Comparison of ENCODE assay signal across 17 cellular contexts in the genomic region with DNA sequence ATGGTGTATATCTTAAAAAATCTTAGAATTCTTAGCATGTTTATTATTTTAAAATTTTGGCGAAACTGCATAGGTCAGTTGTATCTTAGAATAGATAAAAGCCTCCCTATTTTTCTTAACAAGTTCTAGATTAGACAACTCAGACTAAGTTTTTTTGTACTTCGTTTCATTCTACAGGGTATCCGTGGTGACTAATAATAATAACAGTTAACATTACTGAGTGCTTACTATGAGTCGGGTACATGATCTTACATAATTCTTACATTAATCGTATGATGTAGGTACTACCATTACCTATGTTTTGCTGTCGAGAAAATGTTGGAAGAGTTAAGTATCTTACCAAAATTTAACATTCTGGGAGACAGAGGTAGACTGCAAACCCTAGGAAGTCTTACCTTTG.
DNase-seq lines count a peak whose midpoint lies in the region; ATAC-seq, FAIRE-seq and TF ChIP-seq lines count a peak whose summit lies in the region.
"Had no signal": no experiment of that assay in that cellular context is flagged by ENCODE, and none has a peak within 500 bp of the region (broad histone marks: within the 10 kb centered on the region; RNA-seq: fewer than 3 reads in every experiment).

No MANE protein-coding gene starts in this region.

- H3K4me3 ChIP-seq in mesenchymal stem cell (ENCODE audit: insufficient read depth in 1 of 2, low read depth in 1 of 2, low read length in 2 of 2) (no peak overlapping the region), MG63 (no peak overlapping the region), spleen (no peak overlapping the region)
- H3K4me3 ChIP-seq: HAP-1, vagina had no signal

- no peak for ATAC-seq in GM21529 (IDR thresholded peaks at IDR 0.05; ENCODE audit: unreplicated experiment)
- ATAC-seq: activated naive CD8-positive, alpha-beta T cell treated with anti-CD3 and anti-CD28 coated beads, Interleukin-2, amount 50 U/mL, for 24 hours; left ventricle myocardium superior had no signal

- no peaks in the 10 kb centered on the region for H3K9me3 ChIP-seq in mesenchymal stem cell (ENCODE audit: control insufficient read depth, low read length)
- H3K9me3 ChIP-seq in MG63, result no peaks in the 10 kb centered on the region
- no peaks in the 10 kb centered on the region for H3K9me3 ChIP-seq in spleen
- H3K9me3 ChIP-seq: HAP-1, vagina had no signal

- POLR2A ChIA-PET in RWPE1 (lab: Yijun Ruan, JAX; ENCODE audit: low non-redundant PET), result interaction anchor here (0.7 kb wide), 1 partner anchor 1075 kb away, joined by 3 read pairs; no protein-coding TSS in a partner anchor

- no peak overlapping the region for H3K4ac ChIP-seq in mesenchymal stem cell (ENCODE audit: low read depth in 1 of 2, low read length in 2 of 2)

- no peak for TF ChIP-seq POLR2A in spleen (IDR thresholded peaks at IDR 0.05)

- H2BK12ac ChIP-seq in mesenchymal stem cell (ENCODE audit: low read length in 2 of 2), result no peak overlapping the region

- H3K36me3 ChIP-seq in mesenchymal stem cell (ENCODE audit: control insufficient read depth in 1 of 2, insufficient read depth in 2 of 2, low read depth in 1 of 2, low read length in 2 of 2) (no peaks in the 10 kb centered on the region), MG63 (no peaks in the 10 kb centered on the region), spleen (no peaks in the 10 kb centered on the region)
- H3K36me3 ChIP-seq: HAP-1, vagina had no signal

- no peak overlapping the region for H2AFZ ChIP-seq in mesenchymal stem cell (ENCODE audit: low read depth, low read length)

- no peak for TF ChIP-seq CTCF in RWPE1 (conservative IDR thresholded peaks at IDR 0.05; ENCODE audit: low read depth)
- TF ChIP-seq CTCF in spleen (IDR thresholded peaks at IDR 0.05 in 8 of 11, conservative IDR thresholded peaks at IDR 0.05 in 3 of 11), result no peak

- H3K9ac ChIP-seq in mesenchymal stem cell (ENCODE audit: low read length), result peak overlapping the region; percentile 54
- H3K9ac ChIP-seq: KMS-11 had no signal

- H3K18ac ChIP-seq in mesenchymal stem cell (ENCODE audit: low read depth in 1 of 2, low read length in 2 of 2), result no peak overlapping the region

- no CpG with 5 or more reads among the region's 6 CpGs for WGBS in mesenchymal stem cell
- 74 to 85% (median 79%) methylated on average over 6 of the region's 6 CpGs for WGBS in spleen, 5 donors

- H2BK15ac ChIP-seq in mesenchymal stem cell (ENCODE audit: low read depth, poor library complexity, severe bottlenecking), result no peak overlapping the region

- H3K4me1 ChIP-seq in mesenchymal stem cell (ENCODE audit: control insufficient read depth, insufficient read depth, low read depth, low read length), result peaks cover 2% of the 10 kb centered on the region
- no peaks in the 10 kb centered on the region for H3K4me1 ChIP-seq in spleen
- H3K4me1 ChIP-seq: vagina had no signal

- FAIRE-seq in GM19239 (lab: Jason Lieb, UNC), result peak; percentile 45

- H3K27me3 ChIP-seq in mesenchymal stem cell (ENCODE audit: control insufficient read depth in 1 of 2, insufficient read depth in 1 of 2, low read length in 2 of 2) (no peaks in the 10 kb centered on the region), MG63 (no peaks in the 10 kb centered on the region), spleen (replicated peaks in 1 of 7) (no peaks in the 10 kb centered on the region)
- H3K27me3 ChIP-seq: vagina had no signal

- no peak for DNase-seq in GM19239 (ENCODE audit: insufficient read length, low spot score)
- peak; percentile 47 for DNase-seq in RWPE1 (ENCODE audit: low spot score)
- peak; percentile 12 for DNase-seq in dermis blood vessel endothelial cell
- peak; percentile 18 for DNase-seq in mesenchymal stem cell
- no peak for DNase-seq in NCI-H446 treated with DMSO at 0.1 percent for 48 hours (lab: John Stamatoyannopoulos, UW)
- DNase-seq in MG63, result no peak
- no peak for DNase-seq in spleen
- DNase-seq: activated CD8-positive, alpha-beta memory T cell treated with anti-CD3 and anti-CD28 coated beads for 24 hours; activated naive CD8-positive, alpha-beta T cell treated with anti-CD3 and anti-CD28 coated beads, Interleukin-2, amount 50 U/mL, for 24 hours; left ventricle myocardium superior; NCI-H1105; NCI-H69; stimulated activated CD4-positive, alpha-beta T cell treated with anti-CD3 and anti-CD28 coated beads, Interleukin-4, amount 100 ng/mL, for 24 hours had no signal

- CTCF ChIA-PET in RWPE1 (lab: Yijun Ruan, JAX), result no interaction called here

- no peak overlapping the region for H2BK120ac ChIP-seq in mesenchymal stem cell (ENCODE audit: low read depth, low read length)

- no peak overlapping the region for H3K4me2 ChIP-seq in mesenchymal stem cell (ENCODE audit: low read length, poor library complexity, severe bottlenecking)
- H3K4me2 ChIP-seq: KMS-11 had no signal

- no peak overlapping the region for H3K27ac ChIP-seq in RWPE1
- H3K27ac ChIP-seq in mesenchymal stem cell (ENCODE audit: low read length, poor library complexity, severe bottlenecking), result peak overlapping the region; percentile 59
- H3K27ac ChIP-seq in spleen, result no peak overlapping the region
- H3K27ac ChIP-seq: KMS-11, vagina had no signal

- no peak overlapping the region for H4K91ac ChIP-seq in mesenchymal stem cell (ENCODE audit: low read length)

- no peak overlapping the region for H4K8ac ChIP-seq in mesenchymal stem cell (ENCODE audit: low read length)

- no peak overlapping the region for H3K23ac ChIP-seq in mesenchymal stem cell (ENCODE audit: low read length in 2 of 2)

- no peak overlapping the region for H2AK5ac ChIP-seq in mesenchymal stem cell (ENCODE audit: low read length, severe bottlenecking)

- H2BK5ac ChIP-seq in mesenchymal stem cell (ENCODE audit: low read depth, low read length, poor library complexity, severe bottlenecking), result no peak overlapping the region

- intact Hi-C loops in spleen (cut with DNase I; ENCODE audit: low total_unique reads), result no loop called here

- H3K14ac ChIP-seq in mesenchymal stem cell (ENCODE audit: low read length in 2 of 2), result no peak overlapping the region

- peaks cover 11% of the 10 kb centered on the region for H3K79me1 ChIP-seq in mesenchymal stem cell (replicated peaks; ENCODE audit: low read length, poor library complexity, severe bottlenecking)

Comparison
In these comparisons a context has a peak if more than half of its experiments do, and no peak if none do; other contexts are left out.
1. DNase-seq: peak in RWPE1 (single experiment), dermis blood vessel endothelial cell (single experiment) and mesenchymal stem cell (single experiment); none in GM19239 (single experiment), NCI-H446 treated with DMSO at 0.1 percent for 48 hours (single experiment), MG63 (single experiment) and spleen (single experiment).